In genomic region chr3:195850857-195851531, GRCh38 we compare ENCODE assay signal across 8 cellular contexts. TPM values are rescaled to one million over a fixed set of nuclear protein-coding genes. Genes with fewer than 3 reads are reported as not detected.
A peak's percentile ranks its signal among the peaks of the same experiment; 100 is the strongest.
DNase-seq lines count a peak whose midpoint lies in the region; ATAC-seq lines count a peak whose summit lies in the region.

No MANE protein-coding gene starts in this region.

- H3K4me3 ChIP-seq in NT2/D1 (ENCODE audit: insufficient read length, low read depth) (no peak overlapping the region), mucosa of stomach (ENCODE audit: low read length) (peak overlapping the region; percentile 15)

- no peaks in the 10 kb centered on the region; the same call in 1 of the 2 replicates for H3K9me3 ChIP-seq in NT2/D1 (ENCODE audit: insufficient read depth, low read length)
- no peaks in the 10 kb centered on the region for H3K9me3 ChIP-seq in mucosa of stomach (ENCODE audit: control insufficient read depth, low read length)

- H3K9me3 Mint-ChIP-seq in IgD-negative memory B cell, result no peaks in the 10 kb centered on the region
- no peaks in the 10 kb centered on the region for H3K9me3 Mint-ChIP-seq in activated CD8-positive, alpha-beta memory T cell treated with anti-CD3 and anti-CD28 coated beads, Interleukin-2, amount 10 ng/mL, durations not matched to agents 7 days and 5 days (ENCODE audit: low read depth)

- peak; percentile 84 for ATAC-seq in GM21526 (IDR thresholded peaks at IDR 0.05; ENCODE audit: low FRiP score, unreplicated experiment)
- peak; percentile 90 for ATAC-seq in activated CD8-positive, alpha-beta memory T cell treated with anti-CD3 and anti-CD28 coated beads, Interleukin-2, amount 10 ng/mL, durations not matched to agents 7 days and 5 days

- CTCF ChIA-PET in activated CD8-positive, alpha-beta memory T cell treated with anti-CD3 and anti-CD28 coated beads, Interleukin-2, amount 10 ng/mL, durations not matched to agents 7 days and 5 days (lab: Charles Lee), result interaction anchor here (0.6 to 3.5 kb wide), 62 partner anchors 8 to 579 kb away, joined by 3 to 48 read pairs (median 4); partner anchors contain the start of genes MUC20, TNK2 and XXYLT1

- peaks cover 10% of the 10 kb centered on the region for H3K4me1 ChIP-seq in NT2/D1 (ENCODE audit: insufficient read depth, insufficient read length)
- peaks cover 5% of the 10 kb centered on the region for H3K4me1 ChIP-seq in mucosa of stomach (ENCODE audit: control insufficient read depth, insufficient read depth, low read length)

- H3K27me3 Mint-ChIP-seq in IgD-negative memory B cell, result peaks cover 4% of the 10 kb centered on the region
- H3K27me3 Mint-ChIP-seq in activated CD8-positive, alpha-beta memory T cell treated with anti-CD3 and anti-CD28 coated beads, Interleukin-2, amount 10 ng/mL, durations not matched to agents 7 days and 5 days, result peaks cover 6% of the 10 kb centered on the region

- H3K36me3 Mint-ChIP-seq in IgD-negative memory B cell, result no peaks in the 10 kb centered on the region
- H3K36me3 Mint-ChIP-seq in activated CD8-positive, alpha-beta memory T cell treated with anti-CD3 and anti-CD28 coated beads, Interleukin-2, amount 10 ng/mL, durations not matched to agents 7 days and 5 days, result no peaks in the 10 kb centered on the region

- H3K27me3 ChIP-seq in NT2/D1 (ENCODE audit: insufficient read depth, insufficient read length) (peaks cover 8% of the 10 kb centered on the region), mucosa of stomach (ENCODE audit: control insufficient read depth, insufficient read depth, low read length) (peaks cover 5% of the 10 kb centered on the region)

- DNase-seq in DMS 273 treated with DMSO at 0.1 percent for 48 hours (lab: John Stamatoyannopoulos, UW), result peak; percentile 84
- DNase-seq in NT2/D1 (ENCODE audit: low read depth, low spot score), result peak; percentile 90
- DNase-seq in activated CD8-positive, alpha-beta memory T cell treated with anti-CD3 and anti-CD28 coated beads, Interleukin-2, amount 10 ng/mL, durations not matched to agents 7 days and 5 days, result peak; percentile 94
- DNase-seq in epidermal melanocyte (ENCODE audit: insufficient read length, low spot score), result peak; percentile 95
- peak; percentile 68 to 71 for DNase-seq in stimulated activated CD8-positive, alpha-beta memory T cell treated with anti-CD3 and anti-CD28 coated beads, Interleukin-7, amount 100 ng/mL, for 1 hour (ENCODE audit: low read depth in 2 of 2)

- peaks cover 6 to 7% (median 6%) of the 10 kb centered on the region in 3 donors for H3K4me1 Mint-ChIP-seq in IgD-negative memory B cell
- peaks cover 20% of the 10 kb centered on the region for H3K4me1 Mint-ChIP-seq in activated CD8-positive, alpha-beta memory T cell treated with anti-CD3 and anti-CD28 coated beads, Interleukin-2, amount 10 ng/mL, durations not matched to agents 7 days and 5 days

- H3K4me3 Mint-ChIP-seq in IgD-negative memory B cell, result peak overlapping the region in 3 of 4 donors; percentile 41 to 60 (median 44)
- H3K4me3 Mint-ChIP-seq in activated CD8-positive, alpha-beta memory T cell treated with anti-CD3 and anti-CD28 coated beads, Interleukin-2, amount 10 ng/mL, durations not matched to agents 7 days and 5 days, result no peak overlapping the region

- H3K36me3 ChIP-seq in NT2/D1 (ENCODE audit: insufficient read depth, insufficient read length, low read length) (no peaks in the 10 kb centered on the region), mucosa of stomach (ENCODE audit: control insufficient read depth, insufficient read depth, low read length) (no peaks in the 10 kb centered on the region)

- no peak overlapping the region for H3K9ac ChIP-seq in NT2/D1 (ENCODE audit: insufficient read length, low read depth)
- H3K9ac ChIP-seq in mucosa of stomach (ENCODE audit: low read length), result no peak overlapping the region

- H3K27ac Mint-ChIP-seq in IgD-negative memory B cell, result peak overlapping the region in 2 of 3 donors; percentile 12 to 31
- H3K27ac Mint-ChIP-seq in activated CD8-positive, alpha-beta memory T cell treated with anti-CD3 and anti-CD28 coated beads, Interleukin-2, amount 10 ng/mL, durations not matched to agents 7 days and 5 days, result no peak overlapping the region

RNA-seq across cellular contexts. Expression of gene MUC4, which starts 39.3 kb away (rescaled TPM):
- polyA plus RNA-seq in IgD-negative memory B cell, result 0.01 TPM
- under 1 TPM; 0.03 to 0.26 TPM for total RNA-seq in activated CD8-positive, alpha-beta memory T cell treated with anti-CD3 and anti-CD28 coated beads, Interleukin-2, amount 10 ng/mL, durations not matched to agents 7 days and 5 days

RNA-seq across cellular contexts. Expression of gene TNK2, which starts 57.4 kb away (rescaled TPM):
- 6.1 TPM for polyA plus RNA-seq in IgD-negative memory B cell
- total RNA-seq in activated CD8-positive, alpha-beta memory T cell treated with anti-CD3 and anti-CD28 coated beads, Interleukin-2, amount 10 ng/mL, durations not matched to agents 7 days and 5 days, result 100 to 1,000 TPM; 150 to 177 TPM
